19 cellular contexts compared by ENCODE assay signal in the genomic region with DNA sequence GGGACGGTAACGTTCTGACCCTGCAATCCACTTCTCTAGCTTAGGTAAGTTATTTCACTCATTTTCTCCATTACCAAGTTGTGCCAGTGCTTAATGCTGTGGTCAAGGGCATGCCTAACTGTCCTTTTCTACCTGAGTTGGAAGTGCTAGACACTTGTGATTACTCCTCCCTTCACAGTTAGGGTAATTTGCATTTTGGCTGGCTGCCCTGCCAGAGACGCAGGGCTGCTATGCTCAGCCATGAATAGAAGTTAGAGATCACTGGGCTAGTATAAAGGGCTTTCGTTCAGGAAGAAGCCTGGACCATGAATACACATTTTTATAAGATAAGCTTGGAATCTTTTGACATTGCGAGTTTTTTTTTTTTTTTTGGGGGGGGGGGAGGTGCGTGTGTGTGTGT.
DNase-seq lines count a peak whose midpoint lies in the region; TF ChIP-seq lines count a peak whose summit lies in the region.
"Had no signal": no experiment of that assay in that cellular context is flagged by ENCODE, and none has a peak within 500 bp of the region (broad histone marks: within the 10 kb centered on the region; RNA-seq: fewer than 3 reads in every experiment).

No MANE protein-coding gene starts in this region.

- H3K9ac ChIP-seq in HUES6 (ENCODE audit: low read length) (no peak overlapping the region), iPS-15b (ENCODE audit: low read depth, low read length) (no peak overlapping the region)
- H3K9ac ChIP-seq: BLaER1 treated with 17β-estradiol and CSF1 and Interleukin-3, amounts not matched to agents 10 nM and 100 nM had no signal

- no peak for TF ChIP-seq CTCF in A673 (conservative IDR thresholded peaks at IDR 0.05; ENCODE audit: low read depth, low read length)
- no peak for TF ChIP-seq CTCF in tibial nerve (IDR thresholded peaks at IDR 0.05)

- H3K9me3 ChIP-seq in A673 (ENCODE audit: low read depth, low read length, poor library complexity, severe bottlenecking) (no peaks in the 10 kb centered on the region), HUES6 (ENCODE audit: control insufficient read depth, insufficient read depth, low read depth, low read length) (no peaks in the 10 kb centered on the region), iPS-15b (ENCODE audit: control insufficient read depth, insufficient read depth, low read length) (no peaks in the 10 kb centered on the region), tibial nerve (no peaks in the 10 kb centered on the region)
- H3K9me3 ChIP-seq: BLaER1 treated with 17β-estradiol and CSF1 and Interleukin-3, amounts not matched to agents 10 nM and 100 nM; sigmoid colon had no signal

- POLR2A ChIA-PET in A673 (lab: Charles Lee; ENCODE audit: low non-redundant PET): no interaction called here

- DNase-seq in A673 (ENCODE audit: low spot score): peak; percentile 60
- DNase-seq in NCI-H526 (lab: John Stamatoyannopoulos, UW): peak; percentile 78 to 93
- no peak for DNase-seq in T1000 (lab: John Stamatoyannopoulos, UW)
- DNase-seq in activated naive CD4-positive, alpha-beta T cell treated with anti-CD3 and anti-CD28 coated beads, Interleukin-2, amount 50 U/mL, for 16 hours: no peak
- no peak for DNase-seq in effector CD4-positive, alpha-beta T cell
- no peak for DNase-seq in tibial nerve (ENCODE audit: low spot score in 2 of 2)
- DNase-seq: activated CD4-positive, alpha-beta T cell treated with anti-CD3 and anti-CD28 coated beads for 1 hour; activated naive CD4-positive, alpha-beta T cell treated with anti-CD3 and anti-CD28 coated beads, Interleukin-2, amount 10 ng/mL, durations not matched to agents 7 days and 5 days; activated T-cell treated with anti-CD3 and anti-CD28 coated beads, Interleukin-2, amount 50 U/mL, for 72 hours; aorta; dorsolateral prefrontal cortex; foreskin fibroblast; GF-D8; naive B cell; sigmoid colon had no signal

- CTCF ChIA-PET in A673 (lab: Charles Lee): no interaction called here

- H3K4me3 ChIP-seq in A673 (ENCODE audit: low read depth, low read length, poor library complexity, severe bottlenecking): no peak overlapping the region
- H3K4me3 ChIP-seq in HUES6 (ENCODE audit: low read depth, low read length): peak overlapping the region; percentile 2; the same call in 1 of the 2 replicates
- peak overlapping the region; percentile 22 for H3K4me3 ChIP-seq in iPS-15b (ENCODE audit: low read depth, low read length)
- H3K4me3 ChIP-seq in tibial nerve: no peak overlapping the region
- H3K4me3 ChIP-seq: BLaER1 treated with 17β-estradiol and CSF1 and Interleukin-3, amounts not matched to agents 10 nM and 100 nM; dorsolateral prefrontal cortex; hepatocyte; sigmoid colon had no signal

- no peak for TF ChIP-seq EP300 in tibial nerve (IDR thresholded peaks at IDR 0.05)

- no TSS peak for BruUV-seq in A673 (replicated peaks; lab: Mats Ljungman, UMichigan)

- H3K27ac ChIP-seq in A673 (ENCODE audit: low read depth, low read length, poor library complexity, severe bottlenecking) (no peak overlapping the region), HUES6 (ENCODE audit: low read depth, low read length) (no peak overlapping the region), tibial nerve (no peak overlapping the region)
- H3K27ac ChIP-seq: BLaER1 treated with 17β-estradiol and CSF1 and Interleukin-3, amounts not matched to agents 10 nM and 100 nM; dorsolateral prefrontal cortex; hepatocyte; sigmoid colon had no signal

- intact Hi-C loops in A673 (cut with micrococcal nuclease; ENCODE audit: unreplicated experiment): no loop called here

- no peak for TF ChIP-seq POLR2A in tibial nerve (IDR thresholded peaks at IDR 0.05)

- H3K36me3 ChIP-seq in A673 (ENCODE audit: insufficient read depth, low read length, poor library complexity, severe bottlenecking): no peaks in the 10 kb centered on the region
- no peaks in the 10 kb centered on the region for H3K36me3 ChIP-seq in HUES6 (ENCODE audit: control insufficient read depth, insufficient read depth, low read length)
- H3K36me3 ChIP-seq in iPS-15b (ENCODE audit: control insufficient read depth, insufficient read depth, low read length): no peaks in the 10 kb centered on the region
- H3K36me3 ChIP-seq in tibial nerve: no peaks in the 10 kb centered on the region
- H3K36me3 ChIP-seq: BLaER1 treated with 17β-estradiol and CSF1 and Interleukin-3, amounts not matched to agents 10 nM and 100 nM; sigmoid colon had no signal

- 35 to 44% methylated on average over 6 of the region's 6 CpGs for WGBS in tibial nerve, 2 donors

- H3K4me1 ChIP-seq in A673 (ENCODE audit: insufficient read depth, low read length, poor library complexity, severe bottlenecking): peaks cover 8% of the 10 kb centered on the region
- H3K4me1 ChIP-seq in HUES6 (ENCODE audit: control insufficient read depth, insufficient read depth, low read length): peaks cover 9% of the 10 kb centered on the region
- peaks cover 4% of the 10 kb centered on the region for H3K4me1 ChIP-seq in iPS-15b (ENCODE audit: control insufficient read depth, insufficient read depth, low read length)
- no peaks in the 10 kb centered on the region for H3K4me1 ChIP-seq in tibial nerve
- H3K4me1 ChIP-seq: BLaER1 treated with 17β-estradiol and CSF1 and Interleukin-3, amounts not matched to agents 10 nM and 100 nM; sigmoid colon had no signal

- H3K27me3 ChIP-seq in A673 (replicated peaks; ENCODE audit: insufficient read depth, low read depth, low read length, poor library complexity): no peaks in the 10 kb centered on the region
- no peaks in the 10 kb centered on the region for H3K27me3 ChIP-seq in HUES6 (ENCODE audit: control insufficient read depth, insufficient read depth, low read length)
- H3K27me3 ChIP-seq in iPS-15b (ENCODE audit: control insufficient read depth, insufficient read depth, low read length): no peaks in the 10 kb centered on the region
- no peaks in the 10 kb centered on the region for H3K27me3 ChIP-seq in tibial nerve
- H3K27me3 ChIP-seq: BLaER1 treated with 17β-estradiol and CSF1 and Interleukin-3, amounts not matched to agents 10 nM and 100 nM; dorsolateral prefrontal cortex; hepatocyte; sigmoid colon had no signal

Comparison
In these comparisons a context has a peak if more than half of its experiments do, and no peak if none do; other contexts are left out.
1. DNase-seq: peak in A673 (single experiment) and NCI-H526 (2 of 2); none in T1000 (single experiment), activated naive CD4-positive, alpha-beta T cell treated with anti-CD3 and anti-CD28 coated beads, Interleukin-2, amount 50 U/mL, for 16 hours (single experiment), effector CD4-positive, alpha-beta T cell (single experiment) and tibial nerve (0 of 2).
2. H3K4me3 ChIP-seq: peak in HUES6 (single experiment) and iPS-15b (single experiment); none in A673 (single experiment) and tibial nerve (0 of 4).